Comparison of ENCODE assay signal across 8 cellular contexts in the genomic region with DNA sequence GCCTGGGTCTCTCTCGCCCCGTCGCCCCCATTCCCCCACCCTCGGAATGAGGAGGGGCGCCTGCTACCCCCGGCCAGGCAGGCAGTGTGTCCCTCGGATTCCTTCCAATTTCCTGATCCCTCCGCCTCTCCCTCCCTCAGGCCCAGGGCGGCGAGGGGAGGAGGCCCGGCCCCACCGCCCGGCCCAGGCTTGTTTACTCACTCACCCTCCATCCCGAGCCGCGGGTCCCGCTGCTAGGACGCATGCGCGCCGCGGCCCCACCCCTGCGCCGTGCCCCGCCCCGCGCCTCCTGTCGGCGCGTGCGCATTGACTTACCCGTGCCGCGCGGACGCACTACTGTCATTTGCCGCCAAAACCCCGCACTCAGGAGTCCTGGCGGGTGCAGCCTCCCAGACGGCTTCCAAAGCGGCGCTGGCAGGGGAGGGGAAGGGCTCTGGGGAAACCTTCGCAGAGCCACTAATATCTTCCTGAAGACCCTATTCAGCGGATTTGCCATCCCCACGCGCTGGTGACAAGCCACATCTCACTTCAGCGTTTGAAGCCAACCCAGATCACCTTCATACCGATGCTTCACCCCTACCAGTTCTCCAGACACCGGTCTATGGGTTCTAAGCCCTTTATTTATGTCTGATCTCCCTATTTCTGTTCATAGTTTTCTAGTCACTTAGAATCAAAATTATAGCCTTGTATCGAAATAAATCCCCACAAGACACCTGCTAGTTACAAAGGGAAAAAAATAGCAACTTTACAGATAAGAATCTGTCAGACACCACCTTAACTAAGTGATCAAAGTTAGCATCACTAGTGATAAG. TPM values are rescaled to one million over a fixed set of nuclear protein-coding genes. Genes with fewer than 3 reads are reported as not detected.
DNase-seq lines count a peak whose midpoint lies in the region; ATAC-seq and TF ChIP-seq lines count a peak whose summit lies in the region.

TSS of gene EZH1 (minus strand) at position 235 of the 812 bp plus-strand sequence. CDS start 16,099 bp downstream, outside the sequence.

- WGBS in mesodermal cell (ENCODE audit: insufficient coverage in 2 of 2), 2 experiments: 11 to 16% methylated on average over 23 to 30 of the region's 50 CpGs

- DNase-seq in COLO668 (lab: John Stamatoyannopoulos, UW; ENCODE audit: unreplicated experiment): peak; percentile 92
- DNase-seq in activated CD8-positive, alpha-beta memory T cell treated with anti-CD3 and anti-CD28 coated beads, Interleukin-2, amount 50 U/mL, for 4 hours: peak; percentile 90
- peak; percentile 82 for DNase-seq in stimulated activated CD8-positive, alpha-beta memory T cell treated with anti-CD3 and anti-CD28 coated beads, Interleukin-15, amount 100 ng/mL, for 24 hours (ENCODE audit: low read depth)

- no peak for TF ChIP-seq CTCF in OCI-LY1 (IDR thresholded peaks at IDR 0.05; ENCODE audit: low read length)

- H3K27me3 ChIP-seq in HUES6 (ENCODE audit: control insufficient read depth, insufficient read depth, low read length) (peaks cover 15% of the 10 kb centered on the region), OCI-LY1 (ENCODE audit: insufficient read depth, low read length) (no peaks in the 10 kb centered on the region)

- H3K9me2 ChIP-seq in OCI-LY1 (ENCODE audit: low read depth, low read length): no peaks in the 10 kb centered on the region

- 0 out of 2 replicates have a peak within 1 kb of the TSS, but pooled peaks have one; percentile 29 for H2AFZ ChIP-seq in OCI-LY1 (ENCODE audit: low read length)

- no peaks in the 10 kb centered on the region for H4K20me1 ChIP-seq in OCI-LY1 (ENCODE audit: insufficient read depth, low read length)

- in situ Hi-C loops in endometrial microvascular endothelial cells (cut with HindIII; ENCODE audit: inconsistent ontology term, low pct_unique_long_range_greater_than_20kb, low sequenced_read_pairs): no loop called here

- peaks cover 20% of the 10 kb centered on the region for H3K79me2 ChIP-seq in OCI-LY1 (ENCODE audit: insufficient read depth, low read length)

- no peaks in the 10 kb centered on the region for H3F3A ChIP-seq in OCI-LY1 (ENCODE audit: insufficient read depth, low read length)

- H3K4me2 ChIP-seq in OCI-LY1 (ENCODE audit: low read length): peak within 1 kb of the TSS; percentile 93

- peak within 1 kb of the TSS; percentile 74 for H3K4me3 ChIP-seq in HUES6 (ENCODE audit: low read depth, low read length)
- H3K4me3 ChIP-seq in OCI-LY1 (ENCODE audit: low read depth, low read length, poor library complexity, severe bottlenecking): peak within 1 kb of the TSS; percentile 66
- peak within 1 kb of the TSS; percentile 67 for H3K4me3 ChIP-seq in mesodermal cell (ENCODE audit: extremely low read depth, insufficient read depth, low read length, poor library complexity, severe bottlenecking)

- ATAC-seq in GM21360 (IDR thresholded peaks at IDR 0.05; ENCODE audit: unreplicated experiment): peak; percentile 73

- H3K9me3 ChIP-seq in HUES6 (ENCODE audit: control insufficient read depth, insufficient read depth, low read depth, low read length): no peaks in the 10 kb centered on the region
- H3K9me3 ChIP-seq in OCI-LY1 (ENCODE audit: low read length): no peaks in the 10 kb centered on the region
- H3K9me3 ChIP-seq in mesodermal cell (ENCODE audit: control insufficient read depth, low read length): peaks cover 5% of the 10 kb centered on the region

- H3K36me3 ChIP-seq in HUES6 (ENCODE audit: control insufficient read depth, insufficient read depth, low read length) (no peaks in the 10 kb centered on the region), OCI-LY1 (ENCODE audit: insufficient read depth, low read length) (peaks cover 8% of the 10 kb centered on the region; the same call in 1 of the 2 replicates), mesodermal cell (ENCODE audit: control insufficient read depth, insufficient read depth, low read length) (peaks cover 4% of the 10 kb centered on the region)

- no peak within 1 kb of the TSS for H3K27ac ChIP-seq in HUES6 (ENCODE audit: low read depth, low read length)
- peak within 1 kb of the TSS; percentile 26 for H3K27ac ChIP-seq in OCI-LY1 (ENCODE audit: low read depth, low read length, poor library complexity, severe bottlenecking)
- H3K27ac ChIP-seq in mesodermal cell (ENCODE audit: low read depth, low read length, severe bottlenecking): peak within 1 kb of the TSS; percentile 80

- H3K4me1 ChIP-seq in HUES6 (ENCODE audit: control insufficient read depth, insufficient read depth, low read length) (peaks cover 38% of the 10 kb centered on the region), OCI-LY1 (ENCODE audit: insufficient read depth, low read length, severe bottlenecking) (peaks cover 24% of the 10 kb centered on the region), mesodermal cell (ENCODE audit: control insufficient read depth, insufficient read depth, low read length, poor library complexity, severe bottlenecking) (peaks cover 8% of the 10 kb centered on the region)

- H3K9ac ChIP-seq in HUES6 (ENCODE audit: low read length) (peak within 1 kb of the TSS; percentile 66), OCI-LY1 (ENCODE audit: low read length) (peak within 1 kb of the TSS; percentile 68)

RNA-seq across cellular contexts. Expression of gene EZH1, which starts in this region (rescaled TPM):
- total RNA-seq in endometrial microvascular endothelial cells (ENCODE audit: inconsistent ontology term): 13.5 TPM
- polyA plus RNA-seq in mesodermal cell (2013, experiment 1 of 2): 19.9 TPM
- polyA plus RNA-seq in mesodermal cell (2013, experiment 2 of 2): 21.1 TPM
